ENCODE assay signal across 1 cellular context in the genomic region with DNA sequence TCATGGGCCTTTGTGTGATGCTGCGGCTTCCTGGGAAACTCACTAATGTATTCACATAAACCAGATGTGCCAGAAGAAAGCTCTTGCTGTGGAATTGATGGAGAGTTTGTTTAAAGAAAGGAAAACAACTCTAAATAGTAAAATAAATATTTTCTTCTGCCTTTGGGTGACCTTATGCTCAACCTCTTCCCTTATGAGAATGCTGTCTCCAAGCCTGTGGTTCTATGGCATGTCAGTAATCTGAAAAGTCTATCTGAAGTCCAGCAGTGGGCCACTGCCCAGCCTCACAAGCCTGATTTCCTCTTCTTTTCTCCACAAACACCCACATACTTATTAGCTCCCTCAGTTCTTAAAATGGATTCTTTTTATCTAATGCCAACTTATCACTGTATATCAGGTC.
TF ChIP-seq lines count a peak whose summit lies in the region.

No MANE protein-coding gene starts in this region.

TF ChIP-seq in GM23338, 12 proteins besides CTCF, POLR2A, EP300 and RAD21 (continued from another document):
- TF ChIP-seq, protein P1, sequence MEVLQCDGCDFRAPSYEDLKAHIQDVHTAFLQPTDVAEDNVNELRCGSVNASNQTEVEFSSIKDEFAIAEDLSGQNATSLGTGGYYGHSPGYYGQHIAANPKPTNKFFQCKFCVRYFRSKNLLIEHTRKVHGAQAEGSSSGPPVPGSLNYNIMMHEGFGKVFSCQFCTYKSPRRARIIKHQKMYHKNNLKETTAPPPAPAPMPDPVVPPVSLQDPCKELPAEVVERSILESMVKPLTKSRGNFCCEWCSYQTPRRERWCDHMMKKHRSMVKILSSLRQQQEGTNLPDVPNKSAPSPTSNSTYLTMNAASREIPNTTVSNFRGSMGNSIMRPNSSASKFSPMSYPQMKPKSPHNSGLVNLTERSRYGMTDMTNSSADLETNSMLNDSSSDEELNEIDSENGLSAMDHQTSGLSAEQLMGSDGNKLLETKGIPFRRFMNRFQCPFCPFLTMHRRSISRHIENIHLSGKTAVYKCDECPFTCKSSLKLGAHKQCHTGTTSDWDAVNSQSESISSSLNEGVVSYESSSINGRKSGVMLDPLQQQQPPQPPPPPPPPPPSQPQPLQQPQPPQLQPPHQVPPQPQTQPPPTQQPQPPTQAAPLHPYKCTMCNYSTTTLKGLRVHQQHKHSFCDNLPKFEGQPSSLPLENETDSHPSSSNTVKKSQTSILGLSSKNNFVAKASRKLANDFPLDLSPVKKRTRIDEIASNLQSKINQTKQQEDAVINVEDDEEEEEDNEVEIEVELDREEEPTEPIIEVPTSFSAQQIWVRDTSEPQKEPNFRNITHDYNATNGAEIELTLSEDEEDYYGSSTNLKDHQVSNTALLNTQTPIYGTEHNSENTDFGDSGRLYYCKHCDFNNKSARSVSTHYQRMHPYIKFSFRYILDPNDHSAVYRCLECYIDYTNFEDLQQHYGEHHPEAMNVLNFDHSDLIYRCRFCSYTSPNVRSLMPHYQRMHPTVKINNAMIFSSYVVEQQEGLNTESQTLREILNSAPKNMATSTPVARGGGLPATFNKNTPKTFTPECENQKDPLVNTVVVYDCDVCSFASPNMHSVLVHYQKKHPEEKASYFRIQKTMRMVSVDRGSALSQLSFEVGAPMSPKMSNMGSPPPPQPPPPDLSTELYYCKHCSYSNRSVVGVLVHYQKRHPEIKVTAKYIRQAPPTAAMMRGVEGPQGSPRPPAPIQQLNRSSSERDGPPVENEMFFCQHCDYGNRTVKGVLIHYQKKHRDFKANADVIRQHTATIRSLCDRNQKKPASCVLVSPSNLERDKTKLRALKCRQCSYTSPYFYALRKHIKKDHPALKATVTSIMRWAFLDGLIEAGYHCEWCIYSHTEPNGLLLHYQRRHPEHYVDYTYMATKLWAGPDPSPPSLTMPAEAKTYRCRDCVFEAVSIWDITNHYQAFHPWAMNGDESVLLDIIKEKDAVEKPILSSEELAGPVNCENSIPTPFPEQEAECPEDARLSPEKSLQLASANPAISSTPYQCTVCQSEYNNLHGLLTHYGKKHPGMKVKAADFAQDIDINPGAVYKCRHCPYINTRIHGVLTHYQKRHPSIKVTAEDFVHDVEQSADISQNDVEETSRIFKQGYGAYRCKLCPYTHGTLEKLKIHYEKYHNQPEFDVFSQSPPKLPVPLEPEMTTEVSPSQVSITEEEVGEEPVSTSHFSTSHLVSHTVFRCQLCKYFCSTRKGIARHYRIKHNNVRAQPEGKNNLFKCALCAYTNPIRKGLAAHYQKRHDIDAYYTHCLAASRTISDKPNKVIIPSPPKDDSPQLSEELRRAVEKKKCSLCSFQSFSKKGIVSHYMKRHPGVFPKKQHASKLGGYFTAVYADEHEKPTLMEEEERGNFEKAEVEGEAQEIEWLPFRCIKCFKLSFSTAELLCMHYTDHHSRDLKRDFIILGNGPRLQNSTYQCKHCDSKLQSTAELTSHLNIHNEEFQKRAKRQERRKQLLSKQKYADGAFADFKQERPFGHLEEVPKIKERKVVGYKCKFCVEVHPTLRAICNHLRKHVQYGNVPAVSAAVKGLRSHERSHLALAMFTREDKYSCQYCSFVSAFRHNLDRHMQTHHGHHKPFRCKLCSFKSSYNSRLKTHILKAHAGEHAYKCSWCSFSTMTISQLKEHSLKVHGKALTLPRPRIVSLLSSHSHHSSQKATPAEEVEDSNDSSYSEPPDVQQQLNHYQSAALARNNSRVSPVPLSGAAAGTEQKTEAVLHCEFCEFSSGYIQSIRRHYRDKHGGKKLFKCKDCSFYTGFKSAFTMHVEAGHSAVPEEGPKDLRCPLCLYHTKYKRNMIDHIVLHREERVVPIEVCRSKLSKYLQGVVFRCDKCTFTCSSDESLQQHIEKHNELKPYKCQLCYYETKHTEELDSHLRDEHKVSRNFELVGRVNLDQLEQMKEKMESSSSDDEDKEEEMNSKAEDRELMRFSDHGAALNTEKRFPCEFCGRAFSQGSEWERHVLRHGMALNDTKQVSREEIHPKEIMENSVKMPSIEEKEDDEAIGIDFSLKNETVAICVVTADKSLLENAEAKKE (CRISPR knock-in tag; IDR thresholded peaks at IDR 0.05): no peak
- no peak for TF ChIP-seq ZNF331 (CRISPR knock-in tag; IDR thresholded peaks at IDR 0.05; ENCODE audit: low read depth)
- no peak for TF ChIP-seq POLR2AphosphoS5 (IDR thresholded peaks at IDR 0.05; ENCODE audit: low read depth)
- no peak for TF ChIP-seq STAT1 (IDR thresholded peaks at IDR 0.05; ENCODE audit: unreplicated experiment)
- TF ChIP-seq EZH2 (IDR thresholded peaks at IDR 0.05; ENCODE audit: low read depth, unreplicated experiment): no peak
- no peak for TF ChIP-seq JUNB (IDR thresholded peaks at IDR 0.05; ENCODE audit: unreplicated experiment)
- TF ChIP-seq ZNF114 (CRISPR knock-in tag; IDR thresholded peaks at IDR 0.05): no peak
